In genomic region chr5:122137702-122138101, GRCh38 we compare ENCODE assay signal across 2 cellular contexts.
TF ChIP-seq lines count a peak whose summit lies in the region.

No MANE protein-coding gene starts in this region.

TF ChIP-seq in GM23338, 12 proteins besides CTCF, POLR2A, EP300 and RAD21:
- TF ChIP-seq ZNF462 (CRISPR knock-in tag; IDR thresholded peaks at IDR 0.05) (no peak), ZNF331 (CRISPR knock-in tag; IDR thresholded peaks at IDR 0.05; ENCODE audit: low read depth) (no peak), REST (IDR thresholded peaks at IDR 0.05; ENCODE audit: unreplicated experiment) (no peak), POLR2AphosphoS5 (IDR thresholded peaks at IDR 0.05; ENCODE audit: low read depth) (no peak), JUNB (IDR thresholded peaks at IDR 0.05; ENCODE audit: unreplicated experiment) (no peak), NANOG (IDR thresholded peaks at IDR 0.05; ENCODE audit: borderline replicate concordance) (no peak), ETS1 (IDR thresholded peaks at IDR 0.05) (no peak), ZNF114 (CRISPR knock-in tag; IDR thresholded peaks at IDR 0.05) (no peak), EZH2 (IDR thresholded peaks at IDR 0.05; ENCODE audit: low read depth, unreplicated experiment) (no peak), STAT1 (IDR thresholded peaks at IDR 0.05; ENCODE audit: unreplicated experiment) (no peak), CREB1 (CRISPR knock-in tag; IDR thresholded peaks at IDR 0.05; ENCODE audit: low read depth) (no peak), EZH2phosphoT487 (IDR thresholded peaks at IDR 0.05; ENCODE audit: unreplicated experiment) (no peak)
TF ChIP-seq in GM23338: peak in this region for 0.

TF ChIP-seq in H1, 55 proteins besides CTCF, POLR2A, EP300 and RAD21:
- TF ChIP-seq YY1 (IDR thresholded peaks at IDR 0.05; ENCODE audit: low read depth, low read length) (no peak), HDAC2 (IDR thresholded peaks at IDR 0.05; ENCODE audit: borderline replicate concordance in 1 of 2, low read depth in 2 of 2, low read length in 2 of 2) (no peak), CREB1 (IDR thresholded peaks at IDR 0.05) (no peak)
